ENCODE assay signal across 8 cellular contexts in the genomic region with DNA sequence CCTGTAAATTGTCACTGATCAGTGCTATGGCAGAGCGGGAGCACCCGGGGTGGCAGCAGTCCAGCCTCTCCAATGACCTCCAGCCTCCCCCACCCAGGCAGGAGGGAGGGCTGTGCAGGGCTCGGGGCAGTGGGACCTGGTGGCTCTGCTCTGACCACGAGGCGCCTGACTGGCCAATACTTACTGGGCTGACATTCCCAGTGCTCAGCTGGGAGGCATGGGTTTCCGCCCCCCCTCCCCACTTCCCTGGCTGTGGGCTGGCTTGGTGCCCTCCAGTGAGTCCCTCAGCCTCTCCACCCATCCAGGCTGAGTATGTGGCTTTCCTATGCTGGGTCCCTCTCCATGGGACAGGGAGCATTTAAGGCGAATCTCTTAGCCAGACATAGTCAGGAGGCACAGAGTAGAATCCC. TPM values are rescaled to one million over a fixed set of nuclear protein-coding genes. Genes with fewer than 3 reads are reported as not detected.
A peak's percentile ranks its signal among the peaks of the same experiment; 100 is the strongest.
DNase-seq lines count a peak whose midpoint lies in the region; ATAC-seq and TF ChIP-seq lines count a peak whose summit lies in the region.

No MANE protein-coding gene starts in this region.

- intact Hi-C loops in cardiac septum (cut with DNase I) (loop anchor here (5.0 kb wide), 1 partner anchor 100 kb away; no protein-coding TSS in a partner anchor), prostate gland (cut with DNase I) (no loop called here)

- peak overlapping the region; percentile 90 for H3K27ac Mint-ChIP-seq in activated naive CD4-positive, alpha-beta T cell treated with anti-CD3 and anti-CD28 coated beads, Interleukin-2, amount 50 U/mL, for 24 hours

- H3K27me3 ChIP-seq in prostate gland (replicated peaks; ENCODE audit: insufficient read depth), result no peaks in the 10 kb centered on the region

- peak; percentile 87 for DNase-seq in cardiac septum (ENCODE audit: low spot score)
- DNase-seq in prostate gland (ENCODE audit: low spot score), result no peak
- DNase-seq in OCI-M2 (lab: John Stamatoyannopoulos, UW; ENCODE audit: unreplicated experiment), result no peak
- no peak for DNase-seq in SIG-M5 treated with dmso at 0.1 percent for 504 hours (lab: John Stamatoyannopoulos, UW; ENCODE audit: unreplicated experiment)
- DNase-seq in NCI-H146 treated with DMSO at 0.1 percent for 48 hours (lab: John Stamatoyannopoulos, UW; ENCODE audit: unreplicated experiment), result no peak

- H3K36me3 Mint-ChIP-seq in activated naive CD4-positive, alpha-beta T cell treated with anti-CD3 and anti-CD28 coated beads, Interleukin-2, amount 50 U/mL, for 24 hours, result peaks cover 11% of the 10 kb centered on the region

- H3K9me3 Mint-ChIP-seq in activated naive CD4-positive, alpha-beta T cell treated with anti-CD3 and anti-CD28 coated beads, Interleukin-2, amount 50 U/mL, for 24 hours, result no peaks in the 10 kb centered on the region

- H3K27me3 Mint-ChIP-seq in activated naive CD4-positive, alpha-beta T cell treated with anti-CD3 and anti-CD28 coated beads, Interleukin-2, amount 50 U/mL, for 24 hours, result no peaks in the 10 kb centered on the region

- peaks cover 53% of the 10 kb centered on the region for H3K4me1 Mint-ChIP-seq in activated naive CD4-positive, alpha-beta T cell treated with anti-CD3 and anti-CD28 coated beads, Interleukin-2, amount 50 U/mL, for 24 hours

- no peak overlapping the region for H3K27ac ChIP-seq in HEK293 (ENCODE audit: extremely low read depth, low read depth, low read length)
- H3K27ac ChIP-seq in prostate gland, result peak overlapping the region; percentile 22 to 82

- peak; percentile 9 for TF ChIP-seq POLR2A in prostate gland (IDR thresholded peaks at IDR 0.05)

- H3K9me3 ChIP-seq in HEK293 (ENCODE audit: control insufficient read depth, insufficient read depth, low read depth, low read length), result no peaks in the 10 kb centered on the region
- H3K9me3 ChIP-seq in prostate gland, result no peaks in the 10 kb centered on the region

- H3K36me3 ChIP-seq in HEK293 (ENCODE audit: control insufficient read depth in 2 of 2, insufficient read depth in 1 of 2, low read length in 2 of 2), result peaks cover 0 to 18% of the 10 kb centered on the region in 2 experiments; a peak in 1 of 3 replicates
- no peaks in the 10 kb centered on the region for H3K36me3 ChIP-seq in prostate gland

- TF ChIP-seq CTCF in HEK293 (tag by site-specific recombination; IDR thresholded peaks at IDR 0.05) (no peak), prostate gland (IDR thresholded peaks at IDR 0.05) (no peak)

- no peak for ATAC-seq in HG03175 (IDR thresholded peaks at IDR 0.05; ENCODE audit: unreplicated experiment)

- WGBS in prostate gland, result 61% methylated on average over 7 of the region's 7 CpGs

- peaks cover 15% of the 10 kb centered on the region for H3K4me1 ChIP-seq in HEK293 (ENCODE audit: control insufficient read depth, insufficient read depth, low read length)
- H3K4me1 ChIP-seq in prostate gland (replicated peaks), result peaks cover 12% of the 10 kb centered on the region

- H3K4me3 ChIP-seq in HEK293 (ENCODE audit: low read depth, low read length) (peak overlapping the region; percentile 9; the same call in 1 of the 2 replicates), prostate gland (peak overlapping the region in 1 of 2 donors; percentile 59)

- H3K4me3 Mint-ChIP-seq in activated naive CD4-positive, alpha-beta T cell treated with anti-CD3 and anti-CD28 coated beads, Interleukin-2, amount 50 U/mL, for 24 hours, result peak overlapping the region; percentile 90

- CTCF ChIA-PET in HEK293 (lab: Yijun Ruan, JAX), result interaction anchor here (9.1 kb wide), 1 partner anchor 64 kb away, joined by 137 read pairs; no protein-coding TSS in a partner anchor

- POLR2A ChIA-PET in HEK293 (lab: Yijun Ruan, JAX), result interaction anchor here (1.5 kb wide), 1 partner anchor 43 kb away, joined by 6 read pairs; no protein-coding TSS in a partner anchor

TF ChIP-seq in HEK293, 187 proteins besides CTCF, POLR2A, EP300 and RAD21:
- TF ChIP-seq ZNF549 (tag by site-specific recombination; IDR thresholded peaks at IDR 0.05), result no peak
- TF ChIP-seq, protein P1, sequence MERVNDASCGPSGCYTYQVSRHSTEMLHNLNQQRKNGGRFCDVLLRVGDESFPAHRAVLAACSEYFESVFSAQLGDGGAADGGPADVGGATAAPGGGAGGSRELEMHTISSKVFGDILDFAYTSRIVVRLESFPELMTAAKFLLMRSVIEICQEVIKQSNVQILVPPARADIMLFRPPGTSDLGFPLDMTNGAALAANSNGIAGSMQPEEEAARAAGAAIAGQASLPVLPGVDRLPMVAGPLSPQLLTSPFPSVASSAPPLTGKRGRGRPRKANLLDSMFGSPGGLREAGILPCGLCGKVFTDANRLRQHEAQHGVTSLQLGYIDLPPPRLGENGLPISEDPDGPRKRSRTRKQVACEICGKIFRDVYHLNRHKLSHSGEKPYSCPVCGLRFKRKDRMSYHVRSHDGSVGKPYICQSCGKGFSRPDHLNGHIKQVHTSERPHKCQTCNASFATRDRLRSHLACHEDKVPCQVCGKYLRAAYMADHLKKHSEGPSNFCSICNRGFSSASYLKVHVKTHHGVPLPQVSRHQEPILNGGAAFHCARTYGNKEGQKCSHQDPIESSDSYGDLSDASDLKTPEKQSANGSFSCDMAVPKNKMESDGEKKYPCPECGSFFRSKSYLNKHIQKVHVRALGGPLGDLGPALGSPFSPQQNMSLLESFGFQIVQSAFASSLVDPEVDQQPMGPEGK (tag by site-specific recombination; IDR thresholded peaks at IDR 0.05), result peak; percentile 35; the same call in 1 of the 2 replicates
- peak; percentile 66 for TF ChIP-seq GLIS2 (tag by site-specific recombination; IDR thresholded peaks at IDR 0.05)
- 0 out of 2 replicates have a peak, but pooled peaks have one; percentile 10 for TF ChIP-seq SP2 (tag by site-specific recombination; IDR thresholded peaks at IDR 0.05)
- TF ChIP-seq ZNF112 (tag by site-specific recombination; IDR thresholded peaks at IDR 0.05), result no peak
- TF ChIP-seq, protein P2, sequence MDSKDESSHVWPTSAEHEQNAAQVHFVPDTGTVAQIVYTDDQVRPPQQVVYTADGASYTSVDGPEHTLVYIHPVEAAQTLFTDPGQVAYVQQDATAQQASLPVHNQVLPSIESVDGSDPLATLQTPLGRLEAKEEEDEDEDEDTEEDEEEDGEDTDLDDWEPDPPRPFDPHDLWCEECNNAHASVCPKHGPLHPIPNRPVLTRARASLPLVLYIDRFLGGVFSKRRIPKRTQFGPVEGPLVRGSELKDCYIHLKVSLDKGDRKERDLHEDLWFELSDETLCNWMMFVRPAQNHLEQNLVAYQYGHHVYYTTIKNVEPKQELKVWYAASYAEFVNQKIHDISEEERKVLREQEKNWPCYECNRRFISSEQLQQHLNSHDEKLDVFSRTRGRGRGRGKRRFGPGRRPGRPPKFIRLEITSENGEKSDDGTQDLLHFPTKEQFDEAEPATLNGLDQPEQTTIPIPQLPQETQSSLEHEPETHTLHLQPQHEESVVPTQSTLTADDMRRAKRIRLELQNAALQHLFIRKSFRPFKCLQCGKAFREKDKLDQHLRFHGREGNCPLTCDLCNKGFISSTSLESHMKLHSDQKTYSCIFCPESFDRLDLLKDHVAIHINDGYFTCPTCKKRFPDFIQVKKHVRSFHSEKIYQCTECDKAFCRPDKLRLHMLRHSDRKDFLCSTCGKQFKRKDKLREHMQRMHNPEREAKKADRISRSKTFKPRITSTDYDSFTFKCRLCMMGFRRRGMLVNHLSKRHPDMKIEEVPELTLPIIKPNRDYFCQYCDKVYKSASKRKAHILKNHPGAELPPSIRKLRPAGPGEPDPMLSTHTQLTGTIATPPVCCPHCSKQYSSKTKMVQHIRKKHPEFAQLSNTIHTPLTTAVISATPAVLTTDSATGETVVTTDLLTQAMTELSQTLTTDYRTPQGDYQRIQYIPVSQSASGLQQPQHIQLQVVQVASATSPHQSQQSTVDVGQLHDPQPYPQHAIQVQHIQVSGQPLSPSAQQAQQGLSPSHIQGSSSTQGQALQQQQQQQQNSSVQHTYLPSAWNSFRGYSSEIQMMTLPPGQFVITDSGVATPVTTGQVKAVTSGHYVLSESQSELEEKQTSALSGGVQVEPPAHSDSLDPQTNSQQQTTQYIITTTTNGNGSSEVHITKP (tag by site-specific recombination; IDR thresholded peaks at IDR 0.05), result no peak
- peak; percentile 29 for TF ChIP-seq GLIS1 (tag by site-specific recombination; IDR thresholded peaks at IDR 0.05)
- TF ChIP-seq ZEB2 (tag by site-specific recombination; IDR thresholded peaks at IDR 0.05), result no peak
- TF ChIP-seq, protein P3, sequence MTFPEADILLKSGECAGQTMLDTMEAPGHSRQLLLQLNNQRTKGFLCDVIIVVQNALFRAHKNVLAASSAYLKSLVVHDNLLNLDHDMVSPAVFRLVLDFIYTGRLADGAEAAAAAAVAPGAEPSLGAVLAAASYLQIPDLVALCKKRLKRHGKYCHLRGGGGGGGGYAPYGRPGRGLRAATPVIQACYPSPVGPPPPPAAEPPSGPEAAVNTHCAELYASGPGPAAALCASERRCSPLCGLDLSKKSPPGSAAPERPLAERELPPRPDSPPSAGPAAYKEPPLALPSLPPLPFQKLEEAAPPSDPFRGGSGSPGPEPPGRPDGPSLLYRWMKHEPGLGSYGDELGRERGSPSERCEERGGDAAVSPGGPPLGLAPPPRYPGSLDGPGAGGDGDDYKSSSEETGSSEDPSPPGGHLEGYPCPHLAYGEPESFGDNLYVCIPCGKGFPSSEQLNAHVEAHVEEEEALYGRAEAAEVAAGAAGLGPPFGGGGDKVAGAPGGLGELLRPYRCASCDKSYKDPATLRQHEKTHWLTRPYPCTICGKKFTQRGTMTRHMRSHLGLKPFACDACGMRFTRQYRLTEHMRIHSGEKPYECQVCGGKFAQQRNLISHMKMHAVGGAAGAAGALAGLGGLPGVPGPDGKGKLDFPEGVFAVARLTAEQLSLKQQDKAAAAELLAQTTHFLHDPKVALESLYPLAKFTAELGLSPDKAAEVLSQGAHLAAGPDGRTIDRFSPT (tag by site-specific recombination; IDR thresholded peaks at IDR 0.05), result no peak
- no peak for TF ChIP-seq ZNF596 (tag by site-specific recombination; IDR thresholded peaks at IDR 0.05)
- 0 out of 2 replicates have a peak, but pooled peaks have one; percentile 46 for TF ChIP-seq IKZF3 (tag by site-specific recombination; IDR thresholded peaks at IDR 0.05)
- TF ChIP-seq PRDM1 (tag by site-specific recombination; IDR thresholded peaks at IDR 0.05), result no peak
- 0 out of 2 replicates have a peak, but pooled peaks have one; percentile 11 for TF ChIP-seq ZNF366 (tag by site-specific recombination; conservative IDR thresholded peaks at IDR 0.05)
- peak; percentile 49; the same call in 1 of the 2 replicates for TF ChIP-seq ZNF600 (tag by site-specific recombination; IDR thresholded peaks at IDR 0.05)
- no peak for TF ChIP-seq ZNF837 (tag by site-specific recombination; IDR thresholded peaks at IDR 0.05)

RNA-seq across cellular contexts. Expression of a gene that starts 2.7 kb away (rescaled TPM):
- 49.9 TPM for total RNA-seq in cardiac septum
- 10 to 100 TPM; 10.6 to 59.6 TPM for total RNA-seq in prostate gland

RNA-seq across cellular contexts. Expression of a gene that starts 21.3 kb away (rescaled TPM):
- total RNA-seq in cardiac septum (22.1 TPM), prostate gland (10 to 100 TPM; 29.2 to 57.4 TPM)
